Comparison of ENCODE assay signal across 10 cellular contexts in genomic region chr19:5850743-5851293, GRCh38. TPM values are rescaled to one million over a fixed set of nuclear protein-coding genes. Genes with fewer than 3 reads are reported as not detected.
DNase-seq lines count a peak whose midpoint lies in the region; ATAC-seq and TF ChIP-seq lines count a peak whose summit lies in the region.
"Had no signal": no experiment of that assay in that cellular context is flagged by ENCODE, and none has a peak within 500 bp of the region (broad histone marks: within the 10 kb centered on the region; RNA-seq: fewer than 3 reads in every experiment).

No MANE protein-coding gene starts in this region.

- H3K27me3 Mint-ChIP-seq in endodermal cell (ENCODE audit: insufficient read depth): peaks cover 9% of the 10 kb centered on the region
- H3K27me3 Mint-ChIP-seq: stimulated activated naive CD8-positive, alpha-beta T cell treated with anti-CD3 and anti-CD28 coated beads, Interleukin-15, Interleukin-2, amounts not matched to agents 100 ng/mL and 50 ng/mL, for 24 hours had no signal

- H4K20me1 ChIP-seq in PC-3 (ENCODE audit: low read length): no peaks in the 10 kb centered on the region

- H3K79me2 ChIP-seq in PC-3 (ENCODE audit: low read length): no peaks in the 10 kb centered on the region

- H3F3A ChIP-seq in PC-3 (ENCODE audit: low read length, unreplicated experiment): no peaks in the 10 kb centered on the region

- BruUV-seq in PC-3 (replicated peaks; lab: Mats Ljungman, UMichigan): TSS peak; percentile 56

- ATAC-seq in PC-3: peak; percentile 81
- no peak for ATAC-seq in HG03045 (IDR thresholded peaks at IDR 0.05; ENCODE audit: unreplicated experiment)

- intact Hi-C loops in PC-3 (cut with micrococcal nuclease) (no loop called here), esophagus squamous epithelium (cut with DNase I) (no loop called here), ovary (cut with DNase I) (no loop called here)

- DNase-seq in ELR (ENCODE audit: low read depth) (peak; percentile 42), PC-3 (peak; percentile 90), esophagus squamous epithelium (lab: John Stamatoyannopoulos, UW) (no peak), ovary (peak in 3 of 5 donors; percentile 19 to 55 (median 37)), RPMI8226 (no peak), endodermal cell (no peak)
- no peak for DNase-seq in effector CD8-positive, alpha-beta T cell (lab: John Stamatoyannopoulos, UW)
- DNase-seq: activated CD4-positive, CD25-positive, alpha-beta regulatory T cell had no signal

- CTCF ChIA-PET in PC-3 (lab: Charles Lee): no interaction called here

- peaks cover 18% of the 10 kb centered on the region for H3K4me1 ChIP-seq in PC-3 (ENCODE audit: insufficient read depth, low read length)
- H3K4me1 ChIP-seq in esophagus squamous epithelium: peaks cover 0 to 26% (median 5%) of the 10 kb centered on the region in 3 donors
- no peaks in the 10 kb centered on the region for H3K4me1 ChIP-seq in ovary (ENCODE audit: insufficient read depth)
- H3K4me1 ChIP-seq in endodermal cell (ENCODE audit: control insufficient read depth, insufficient read depth, low read length): no peaks in the 10 kb centered on the region

- H3K4me3 Mint-ChIP-seq in endodermal cell: no peak overlapping the region
- H3K4me3 Mint-ChIP-seq: stimulated activated naive CD8-positive, alpha-beta T cell treated with anti-CD3 and anti-CD28 coated beads, Interleukin-15, Interleukin-2, amounts not matched to agents 100 ng/mL and 50 ng/mL, for 24 hours had no signal

- 0 to 10% methylated on average over 3 to 4 of the region's 5 CpGs for WGBS in esophagus squamous epithelium, 2 donors
- 2 to 7% (median 5%) methylated on average over 5 of the region's 5 CpGs for WGBS in ovary, 3 donors
- WGBS in endodermal cell (ENCODE audit: insufficient coverage in 1 of 2, insufficient read length in 1 of 2), 2 experiments: 87 to 90% methylated on average over 3 to 5 of the region's 5 CpGs

- TF ChIP-seq CTCF in PC-3 (conservative IDR thresholded peaks at IDR 0.05; ENCODE audit: low read depth, low read length) (no peak), esophagus squamous epithelium (IDR thresholded peaks at IDR 0.05) (no peak), ovary (IDR thresholded peaks at IDR 0.05) (no peak), endodermal cell (conservative IDR thresholded peaks at IDR 0.05) (no peak)

- no peak overlapping the region for H3K9ac ChIP-seq in PC-3 (ENCODE audit: low read length)
- H3K9ac ChIP-seq in endodermal cell (ENCODE audit: extremely low read depth, low read length, poor library complexity, severe bottlenecking): no peak overlapping the region

- H3K36me3 Mint-ChIP-seq in endodermal cell (ENCODE audit: low read depth): no peaks in the 10 kb centered on the region

- no peak overlapping the region for H3K27ac Mint-ChIP-seq in endodermal cell
- H3K27ac Mint-ChIP-seq: stimulated activated naive CD8-positive, alpha-beta T cell treated with anti-CD3 and anti-CD28 coated beads, Interleukin-15, Interleukin-2, amounts not matched to agents 100 ng/mL and 50 ng/mL, for 24 hours had no signal

- TF ChIP-seq POLR2A in esophagus squamous epithelium (IDR thresholded peaks at IDR 0.05) (no peak), ovary (IDR thresholded peaks at IDR 0.05) (no peak)

- H3K9me2 ChIP-seq in PC-3 (replicated peaks; ENCODE audit: low read length): no peaks in the 10 kb centered on the region

- peak overlapping the region; percentile 61 for H2AFZ ChIP-seq in PC-3 (ENCODE audit: low read length)

- H3K9me3 ChIP-seq in PC-3 (ENCODE audit: low read length): no peaks in the 10 kb centered on the region
- H3K9me3 ChIP-seq in esophagus squamous epithelium: no peaks in the 10 kb centered on the region
- no peaks in the 10 kb centered on the region for H3K9me3 ChIP-seq in ovary
- no peaks in the 10 kb centered on the region for H3K9me3 ChIP-seq in endodermal cell (ENCODE audit: control insufficient read depth, low read length)

- H3K36me3 ChIP-seq in PC-3 (ENCODE audit: low read depth, low read length) (no peaks in the 10 kb centered on the region), esophagus squamous epithelium (peaks cover 0 to 1% (median 0%) of the 10 kb centered on the region in 3 donors), ovary (no peaks in the 10 kb centered on the region), endodermal cell (ENCODE audit: control insufficient read depth, insufficient read depth, low read length) (no peaks in the 10 kb centered on the region)

- H3K9me3 Mint-ChIP-seq in endodermal cell: peaks cover 8% of the 10 kb centered on the region
- H3K9me3 Mint-ChIP-seq: stimulated activated naive CD8-positive, alpha-beta T cell treated with anti-CD3 and anti-CD28 coated beads, Interleukin-15, Interleukin-2, amounts not matched to agents 100 ng/mL and 50 ng/mL, for 24 hours had no signal

- POLR2A ChIA-PET in PC-3 (lab: Charles Lee; ENCODE audit: unreplicated experiment): interaction anchor here (0.6 kb wide), 1 partner anchor 63 kb away, joined by 3 read pairs; the partner anchor contains the start of gene CAPS

- H3K27ac ChIP-seq in PC-3 (ENCODE audit: low read length): peak overlapping the region; percentile 61
- peak overlapping the region; percentile 74 to 91 (median 85) for H3K27ac ChIP-seq in esophagus squamous epithelium
- no peak overlapping the region for H3K27ac ChIP-seq in ovary
- H3K27ac ChIP-seq in endodermal cell (ENCODE audit: low read depth, low read length): no peak overlapping the region

- peak overlapping the region; percentile 74 for H3K4me2 ChIP-seq in PC-3 (ENCODE audit: low read length)

- H3K4me1 Mint-ChIP-seq in endodermal cell: peaks cover 9% of the 10 kb centered on the region

- no peak for TF ChIP-seq EP300 in ovary (IDR thresholded peaks at IDR 0.05)

- peak overlapping the region; percentile 46 for H3K4me3 ChIP-seq in PC-3 (ENCODE audit: low read length)
- peak overlapping the region; percentile 29 to 46 (median 43) for H3K4me3 ChIP-seq in esophagus squamous epithelium
- H3K4me3 ChIP-seq in ovary: no peak overlapping the region
- no peak overlapping the region for H3K4me3 ChIP-seq in endodermal cell (ENCODE audit: low read length)

- H3K27me3 ChIP-seq in PC-3 (ENCODE audit: low read length): no peaks in the 10 kb centered on the region; the same call in 1 of the 2 replicates
- no peaks in the 10 kb centered on the region for H3K27me3 ChIP-seq in esophagus squamous epithelium
- no peaks in the 10 kb centered on the region for H3K27me3 ChIP-seq in ovary
- no peaks in the 10 kb centered on the region for H3K27me3 ChIP-seq in endodermal cell (ENCODE audit: control insufficient read depth, insufficient read depth, low read length, poor library complexity, severe bottlenecking)

RNA-seq across cellular contexts. Expression of gene FUT3, which starts 0.4 kb away (rescaled TPM):
- total RNA-seq in PC-3 (2014; rRNA removed) (7.7 and 7.8 TPM in 2 replicates), esophagus squamous epithelium (100 to 1,000 TPM in 2 of 4 donors, 10 to 100 TPM in 2; 51.7 to 145 (median 84.8) TPM), ovary (1 to 10 TPM in 1 of 7 donors, under 1 TPM in 4, not detected in 2; 0.11 to 1.8 (median 0.18) TPM), endodermal cell (1 to 10 TPM in 1 of 2 donors, not detected in 1; 1.3 TPM)
- under 1 TPM in 1 of 2 donors, not detected in 1; 0.04 TPM for polyA plus RNA-seq in ovary
- 0.78 TPM for polyA plus RNA-seq in endodermal cell (2013, experiment 1 of 2)
- 0.46 TPM for polyA plus RNA-seq in endodermal cell (2013, experiment 2 of 2)

RNA-seq across cellular contexts. Expression of gene FUT6, which starts 11.3 kb away (rescaled TPM):
- total RNA-seq in PC-3 (2014; rRNA removed) (0.69 TPM in 1 of 2 replicates, not detected in the other), esophagus squamous epithelium (100 to 1,000 TPM in 1 of 4 donors, 10 to 100 TPM in 3; 40.6 to 160 (median 68.9) TPM), ovary (1 to 10 TPM in 1 of 7 donors, under 1 TPM in 3, not detected in 3; 0.11 to 2.6 (median 0.38) TPM), endodermal cell (not detected)
- polyA plus RNA-seq in ovary: not detected
- not detected for polyA plus RNA-seq in endodermal cell (2013, experiment 1 of 2)
- polyA plus RNA-seq in endodermal cell (2013, experiment 2 of 2): not detected

RNA-seq across cellular contexts. Expression of gene FUT5, which starts 19.5 kb away (rescaled TPM):
- total RNA-seq in PC-3 (2014; rRNA removed): 0.35 TPM in 1 of 2 replicates, not detected in the other
- total RNA-seq in esophagus squamous epithelium: not detected
- under 1 TPM in 3 of 7 donors, not detected in 4; 0.15 to 0.23 (median 0.22) TPM for total RNA-seq in ovary
- polyA plus RNA-seq in ovary: not detected
- total RNA-seq in endodermal cell: 1 to 10 TPM in 1 of 2 donors, not detected in 1; 1.3 TPM
- polyA plus RNA-seq in endodermal cell (2013, experiment 1 of 2): not detected
- polyA plus RNA-seq in endodermal cell (2013, experiment 2 of 2): not detected

RNA-seq across cellular contexts. Expression of gene NRTN, which starts 46.0 kb away (rescaled TPM):
- total RNA-seq in PC-3 (2014; rRNA removed): 3.9 and 8.8 TPM in 2 replicates
- total RNA-seq in esophagus squamous epithelium: 1 to 10 TPM; 1.1 to 3.8 (median 1.4) TPM
- total RNA-seq in ovary: 1 to 10 TPM in 2 of 7 donors, under 1 TPM in 2, not detected in 3; 0.38 to 2.8 (median 1.3) TPM
- under 1 TPM in 1 of 2 donors, not detected in 1; 0.11 TPM for polyA plus RNA-seq in ovary
- total RNA-seq in endodermal cell: 1 to 10 TPM; 5.8 to 6.4 TPM
- 6.4 TPM for polyA plus RNA-seq in endodermal cell (2013, experiment 1 of 2)
- polyA plus RNA-seq in endodermal cell (2013, experiment 2 of 2): 7.2 TPM

RNA-seq across cellular contexts. Expression of gene NDUFA11, which starts 52.8 kb away (rescaled TPM):
- total RNA-seq in PC-3 (2014; rRNA removed) (556 and 669 TPM in 2 replicates), esophagus squamous epithelium (100 to 1,000 TPM; 204 to 277 (median 234) TPM), ovary (100 to 1,000 TPM; 169 to 352 (median 203) TPM), endodermal cell (100 to 1,000 TPM; 242 to 269 TPM)
- 100 to 1,000 TPM in 1 of 2 donors, 1 to 10 TPM in 1; 3.9 to 315 TPM for polyA plus RNA-seq in ovary
- 216 TPM for polyA plus RNA-seq in endodermal cell (2013, experiment 1 of 2)
- 206 TPM for polyA plus RNA-seq in endodermal cell (2013, experiment 2 of 2)

Comparison
In these comparisons a context has a peak if more than half of its experiments do, and no peak if none do; other contexts are left out.
1. DNase-seq: peak in ELR (single experiment), PC-3 (single experiment) and ovary (3 of 5); none in esophagus squamous epithelium (single experiment), effector CD8-positive, alpha-beta T cell (single experiment), RPMI8226 (single experiment) and endodermal cell (single experiment).
2. H3K27ac ChIP-seq: peak in PC-3 (single experiment) and esophagus squamous epithelium (4 of 4); none in ovary (0 of 2) and endodermal cell (single experiment).
3. H3K4me3 ChIP-seq: peak in PC-3 (single experiment) and esophagus squamous epithelium (4 of 4); none in ovary (single experiment) and endodermal cell (single experiment).
4. RNA of gene FUT6, which starts 11.3 kb away (total RNA-seq): 40.6 to 160 TPM in esophagus squamous epithelium; 0.69 TPM in PC-3, 0.11 to 2.6 TPM in ovary and not detected in endodermal cell; every median in the first group is over 10 times any median in the second.